Comparison of ENCODE assay signal across 8 cellular contexts in genomic region chr5:178572617-178573016, GRCh38. TPM values are rescaled to one million over a fixed set of nuclear protein-coding genes. Genes with fewer than 3 reads are reported as not detected.
"Had no signal": no experiment of that assay in that cellular context is flagged by ENCODE, and none has a peak within 500 bp of the region (broad histone marks: within the 10 kb centered on the region; RNA-seq: fewer than 3 reads in every experiment).

No MANE protein-coding gene starts in this region.

- H3K36me3 Mint-ChIP-seq: IgD-negative memory B cell had no signal

- DNase-seq: H9, HCEC 1CT, HFFc6 had no signal

- H3K4me3 Mint-ChIP-seq: GM23338, H9, HFFc6 had no signal

- H2AFZ ChIP-seq: GM23338 had no signal

- H3K4me3 ChIP-seq: GM23338 had no signal

- H3K4me2 ChIP-seq: GM23338 had no signal

- H3K27ac Mint-ChIP-seq: GM23338, H9, HFFc6, IgD-negative memory B cell had no signal

- H3K4me1 Mint-ChIP-seq: IgD-negative memory B cell had no signal

- H3K27ac ChIP-seq: HL-60 had no signal

- ATAC-seq: GM23338, HepG2 had no signal

RNA-seq across cellular contexts. Expression of gene COL23A1, which starts 17.6 kb away (rescaled TPM):
- total RNA-seq: HepG2, HFFc6, HT1080 had no signal
- polyA plus RNA-seq: HepG2 had no signal
